24 cellular contexts compared by ENCODE assay signal in genomic region chr18:13107074-13107473, GRCh38.
"Had no signal": no experiment of that assay in that cellular context is flagged by ENCODE, and none has a peak within 500 bp of the region (broad histone marks: within the 10 kb centered on the region; RNA-seq: fewer than 3 reads in every experiment).

No MANE protein-coding gene starts in this region.

- H3K27ac Mint-ChIP-seq: activated B cell treated with CpG ODN at 0.5 μM for 24 hours; activated CD8-positive, alpha-beta T cell treated with anti-CD3 and anti-CD28 coated beads for 36 hours; activated naive CD4-positive, alpha-beta T cell treated with anti-CD3 and anti-CD28 coated beads, Interleukin-2, amount 10 ng/mL, durations not matched to agents 7 days and 5 days; activated naive CD8-positive, alpha-beta T cell treated with anti-CD3 and anti-CD28 coated beads, Interleukin-2, amount 50 U/mL, for 24 hours had no signal

- H3K4me1 ChIP-seq: esophagus squamous epithelium, gastroesophageal sphincter, stomach, testis, upper lobe of left lung had no signal

- H3K27me3 ChIP-seq: esophagus squamous epithelium, gastroesophageal sphincter, heart right ventricle, ovary, right lobe of liver, stomach, testis, upper lobe of left lung had no signal

- H3K9me3 Mint-ChIP-seq: activated B cell treated with CpG ODN at 0.5 μM for 24 hours; activated CD8-positive, alpha-beta T cell treated with anti-CD3 and anti-CD28 coated beads for 36 hours had no signal

- H3K27me3 Mint-ChIP-seq: activated B cell treated with CpG ODN at 0.5 μM for 24 hours; activated CD8-positive, alpha-beta T cell treated with anti-CD3 and anti-CD28 coated beads for 36 hours; activated naive CD4-positive, alpha-beta T cell treated with anti-CD3 and anti-CD28 coated beads, Interleukin-2, amount 10 ng/mL, durations not matched to agents 7 days and 5 days; activated naive CD8-positive, alpha-beta T cell treated with anti-CD3 and anti-CD28 coated beads, Interleukin-2, amount 50 U/mL, for 24 hours; naive B cell had no signal

- FAIRE-seq: small intestine had no signal

- H3K9ac ChIP-seq: SK-N-SH had no signal

- H3K9me3 ChIP-seq: esophagus squamous epithelium, gastroesophageal sphincter, heart right ventricle, mucosa of descending colon, right lobe of liver, SK-N-SH, stomach, testis, upper lobe of left lung had no signal

- H3K27ac ChIP-seq: esophagus squamous epithelium, gastroesophageal sphincter, heart right ventricle, ovary, right lobe of liver, stomach, testis, upper lobe of left lung had no signal

- H3K4me2 ChIP-seq: SK-N-SH had no signal

- H3K4me1 Mint-ChIP-seq: activated B cell treated with CpG ODN at 0.5 μM for 24 hours had no signal

- H3K4me3 Mint-ChIP-seq: activated B cell treated with CpG ODN at 0.5 μM for 24 hours; activated CD8-positive, alpha-beta T cell treated with anti-CD3 and anti-CD28 coated beads for 36 hours; activated naive CD4-positive, alpha-beta T cell treated with anti-CD3 and anti-CD28 coated beads, Interleukin-2, amount 10 ng/mL, durations not matched to agents 7 days and 5 days; activated naive CD8-positive, alpha-beta T cell treated with anti-CD3 and anti-CD28 coated beads, Interleukin-2, amount 50 U/mL, for 24 hours; naive B cell; T-helper 2 cell treated with Interferon-gamma antibody and Interleukin-4, amounts not matched to agents 5 μg/mL and 100 μg/mL, for 36 hours had no signal

- DNase-seq: activated B cell treated with CpG ODN at 0.5 μM for 24 hours; activated CD4-positive, alpha-beta T cell treated with anti-CD3 and anti-CD28 coated beads for 4 hours; activated CD8-positive, alpha-beta T cell treated with anti-CD3 and anti-CD28 coated beads for 36 hours; activated naive CD4-positive, alpha-beta T cell treated with anti-CD3 and anti-CD28 coated beads, Interleukin-2, amount 10 ng/mL, durations not matched to agents 7 days and 5 days; activated naive CD8-positive, alpha-beta T cell treated with anti-CD3 and anti-CD28 coated beads, Interleukin-2, amount 50 U/mL, for 24 hours; activated T-cell treated with anti-CD3 and anti-CD28 coated beads, Interleukin-2, amount 50 U/mL, for 1 hour; dermis blood vessel endothelial cell; effector memory CD4-positive, alpha-beta T cell; esophagus squamous epithelium; heart right ventricle; mesenchymal stem cell; mucosa of descending colon; naive B cell; ovary; right lobe of liver; SK-N-SH; small intestine; stimulated activated CD4-positive, alpha-beta T cell treated with anti-CD3 and anti-CD28 coated beads, Interleukin-15, amount 100 ng/mL, for 24 hours; stimulated activated CD4-positive, alpha-beta T cell treated with anti-CD3 and anti-CD28 coated beads, Interleukin-4, amount 100 ng/mL, for 1 hour; stomach; testis; upper lobe of left lung had no signal

- H3K4me3 ChIP-seq: esophagus squamous epithelium, gastroesophageal sphincter, heart right ventricle, mucosa of descending colon, ovary, right lobe of liver, stomach, testis, upper lobe of left lung had no signal

- H3K36me3 ChIP-seq: ovary had no signal

- ATAC-seq: activated CD8-positive, alpha-beta T cell treated with anti-CD3 and anti-CD28 coated beads for 36 hours; activated naive CD8-positive, alpha-beta T cell treated with anti-CD3 and anti-CD28 coated beads, Interleukin-2, amount 50 U/mL, for 24 hours; gastroesophageal sphincter; heart right ventricle; mucosa of descending colon; right lobe of liver had no signal
